Comparison of ENCODE assay signal across 9 cellular contexts in the genomic region with DNA sequence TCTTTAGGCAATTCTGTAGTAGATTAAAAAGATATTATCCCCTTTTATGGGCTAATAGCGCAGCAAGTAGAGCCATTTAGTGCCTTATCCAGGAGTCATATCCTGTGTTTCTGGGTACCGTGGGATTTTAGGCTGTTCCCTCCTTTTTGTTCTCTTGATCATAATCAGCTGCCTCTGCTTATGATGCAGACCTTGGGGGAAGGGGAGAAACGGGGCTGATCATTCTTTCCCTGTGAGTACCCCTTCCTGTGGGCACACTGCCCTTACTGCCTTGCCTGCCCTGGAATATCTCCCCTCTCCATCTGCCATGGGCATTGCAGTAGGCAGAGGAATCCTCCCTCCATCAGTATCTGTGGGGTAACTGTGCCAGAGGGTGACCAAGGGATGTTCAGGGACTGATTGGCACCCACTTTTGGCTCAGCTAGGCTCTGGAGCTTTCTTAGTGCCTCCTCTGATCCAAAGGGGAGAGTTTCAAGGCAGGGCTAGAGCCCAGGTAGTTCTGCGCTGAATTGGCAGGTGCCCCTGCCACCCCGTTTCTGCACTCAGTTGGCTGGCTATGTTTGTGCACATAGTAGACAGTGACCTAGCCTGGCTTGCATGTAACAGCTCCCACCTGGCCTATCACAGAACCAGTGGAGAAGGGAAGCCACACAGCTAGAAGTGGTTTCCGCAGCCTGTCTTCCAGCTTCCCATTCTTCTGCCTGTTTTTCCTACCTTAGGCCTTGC.
A peak's percentile ranks its signal among the peaks of the same experiment; 100 is the strongest.
DNase-seq lines count a peak whose midpoint lies in the region; ATAC-seq and TF ChIP-seq lines count a peak whose summit lies in the region.
"Had no signal": no experiment of that assay in that cellular context is flagged by ENCODE, and none has a peak within 500 bp of the region (broad histone marks: within the 10 kb centered on the region; RNA-seq: fewer than 3 reads in every experiment).

No MANE protein-coding gene starts in this region.

- no peaks in the 10 kb centered on the region for H3K36me3 Mint-ChIP-seq in T-helper 2 cell treated with Interferon-gamma antibody and Interleukin-4, amounts not matched to agents 5 μg/mL and 100 μg/mL, for 36 hours (ENCODE audit: low read depth)
- no peaks in the 10 kb centered on the region for H3K36me3 Mint-ChIP-seq in glutamatergic neuron (ENCODE audit: unreplicated experiment)

- H3K4me1 ChIP-seq in SJSA1 (replicated peaks) (peaks cover 60% of the 10 kb centered on the region), left ventricle myocardium inferior (peaks cover 26% of the 10 kb centered on the region), tibial nerve (peaks cover 0 to 44% (median 11%) of the 10 kb centered on the region in 4 donors)

- no peaks in the 10 kb centered on the region for H3K27me3 ChIP-seq in SJSA1 (replicated peaks)
- no peaks in the 10 kb centered on the region for H3K27me3 ChIP-seq in left ventricle myocardium inferior (ENCODE audit: low read depth)
- no peaks in the 10 kb centered on the region for H3K27me3 ChIP-seq in tibial nerve

- no peak for DNase-seq in T-helper 2 cell treated with Interferon-gamma antibody and Interleukin-4, amounts not matched to agents 5 μg/mL and 100 μg/mL, for 36 hours (ENCODE audit: low spot score)
- no peak for DNase-seq in T-helper 2 cell
- DNase-seq in SJSA1 (ENCODE audit: low read depth in 1 of 2, low spot score in 2 of 2): peak in 1 of 2 experiments; percentile 73
- no peak for DNase-seq in left ventricle myocardium inferior
- no peak for DNase-seq in tibial nerve (ENCODE audit: low spot score in 2 of 2)
- DNase-seq in glutamatergic neuron: no peak
- no peak for DNase-seq in activated CD4-positive, alpha-beta T cell treated with anti-CD3 and anti-CD28 coated beads for 1 hour

- H3K36me3 ChIP-seq in SJSA1 (no peaks in the 10 kb centered on the region), left ventricle myocardium inferior (peaks cover 18% of the 10 kb centered on the region), tibial nerve (peaks cover 0 to 20% (median 0%) of the 10 kb centered on the region in 3 donors)

- WGBS in tibial nerve, 2 donors: 59 to 62% methylated on average over 6 of the region's 6 CpGs

- TF ChIP-seq POLR2A in tibial nerve (IDR thresholded peaks at IDR 0.05): no peak

- H3K4me1 Mint-ChIP-seq in T-helper 2 cell treated with Interferon-gamma antibody and Interleukin-4, amounts not matched to agents 5 μg/mL and 100 μg/mL, for 36 hours (ENCODE audit: low read depth): no peaks in the 10 kb centered on the region
- no peaks in the 10 kb centered on the region for H3K4me1 Mint-ChIP-seq in glutamatergic neuron (ENCODE audit: low read depth, unreplicated experiment)

- H3K4me3 Mint-ChIP-seq in T-helper 2 cell treated with Interferon-gamma antibody and Interleukin-4, amounts not matched to agents 5 μg/mL and 100 μg/mL, for 36 hours: no peak overlapping the region
- no peak overlapping the region for H3K4me3 Mint-ChIP-seq in glutamatergic neuron (ENCODE audit: unreplicated experiment)
- H3K4me3 Mint-ChIP-seq: activated naive CD8-positive, alpha-beta T cell had no signal

- TF ChIP-seq EP300 in tibial nerve (IDR thresholded peaks at IDR 0.05): no peak

- intact Hi-C loops in left ventricle myocardium inferior (cut with micrococcal nuclease): no loop called here

- H3K9me3 Mint-ChIP-seq in T-helper 2 cell treated with Interferon-gamma antibody and Interleukin-4, amounts not matched to agents 5 μg/mL and 100 μg/mL, for 36 hours: no peaks in the 10 kb centered on the region
- H3K9me3 Mint-ChIP-seq in glutamatergic neuron (ENCODE audit: unreplicated experiment): no peaks in the 10 kb centered on the region

- TF ChIP-seq CTCF in left ventricle myocardium inferior (IDR thresholded peaks at IDR 0.05; ENCODE audit: borderline replicate concordance): no peak
- no peak for TF ChIP-seq CTCF in tibial nerve (IDR thresholded peaks at IDR 0.05)
- TF ChIP-seq CTCF in glutamatergic neuron (IDR thresholded peaks at IDR 0.05; ENCODE audit: partially characterized antibody, unreplicated experiment): no peak

- H3K4me3 ChIP-seq in SJSA1: no peak overlapping the region
- no peak overlapping the region for H3K4me3 ChIP-seq in left ventricle myocardium inferior
- no peak overlapping the region for H3K4me3 ChIP-seq in tibial nerve

- H3K27ac ChIP-seq in SJSA1: peak overlapping the region; percentile 82
- H3K27ac ChIP-seq in left ventricle myocardium inferior (replicated peaks): peak overlapping the region; percentile 52
- H3K27ac ChIP-seq in tibial nerve: peak overlapping the region; percentile 61 to 96 (median 82)

- no peak for ATAC-seq in HG03045 (IDR thresholded peaks at IDR 0.05; ENCODE audit: unreplicated experiment)

- H3K9me3 ChIP-seq in SJSA1 (replicated peaks) (no peaks in the 10 kb centered on the region), left ventricle myocardium inferior (replicated peaks) (no peaks in the 10 kb centered on the region), tibial nerve (no peaks in the 10 kb centered on the region)

- H3K27me3 Mint-ChIP-seq in T-helper 2 cell treated with Interferon-gamma antibody and Interleukin-4, amounts not matched to agents 5 μg/mL and 100 μg/mL, for 36 hours (ENCODE audit: low read depth): no peaks in the 10 kb centered on the region
- no peaks in the 10 kb centered on the region for H3K27me3 Mint-ChIP-seq in glutamatergic neuron (ENCODE audit: unreplicated experiment)
- H3K27me3 Mint-ChIP-seq: activated naive CD8-positive, alpha-beta T cell had no signal

- H3K27ac Mint-ChIP-seq in T-helper 2 cell treated with Interferon-gamma antibody and Interleukin-4, amounts not matched to agents 5 μg/mL and 100 μg/mL, for 36 hours: peak overlapping the region; percentile 75
- H3K27ac Mint-ChIP-seq in glutamatergic neuron (ENCODE audit: unreplicated experiment): no peak overlapping the region
- H3K27ac Mint-ChIP-seq: activated naive CD8-positive, alpha-beta T cell had no signal
